In the genomic region with DNA sequence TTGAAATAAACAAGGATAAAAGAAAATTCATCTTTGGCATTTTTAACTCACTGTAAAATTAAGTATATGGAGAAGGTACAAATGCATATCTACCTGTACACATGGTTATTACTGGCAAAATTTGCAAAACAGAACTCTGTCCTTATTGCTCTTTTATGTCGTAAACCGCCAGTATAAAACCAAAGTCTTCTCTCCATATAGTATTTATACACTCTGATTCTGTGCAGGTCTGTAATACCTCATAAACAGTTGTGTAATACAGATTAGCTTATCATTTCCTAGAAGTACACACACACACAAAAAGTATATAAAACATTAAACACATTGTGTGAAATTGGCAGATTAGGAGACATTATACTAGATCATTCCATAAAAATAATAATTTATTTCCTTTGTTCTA, we compare ENCODE assay signal across 9 cellular contexts.
"Had no signal": no experiment of that assay in that cellular context is flagged by ENCODE, and none has a peak within 500 bp of the region (broad histone marks: within the 10 kb centered on the region; RNA-seq: fewer than 3 reads in every experiment).

No MANE protein-coding gene starts in this region.

- FAIRE-seq: H1, H54, HTR-8/SVneo, K562 had no signal

- H3K4me3 ChIP-seq: GM23338, K562 had no signal

- H3K4me3 Mint-ChIP-seq: GM23338, H9 had no signal

- DNase-seq: H9, HCEC 1CT, IMR-90, KG1 had no signal

- H3K27ac Mint-ChIP-seq: GM23338, H9 had no signal

- ATAC-seq: GM23338, K562 had no signal
